Comparison of ENCODE assay signal across 10 cellular contexts in genomic region chr5:133969654-133970324, GRCh38.
DNase-seq lines count a peak whose midpoint lies in the region; ATAC-seq, FAIRE-seq and TF ChIP-seq lines count a peak whose summit lies in the region.
"Had no signal": no experiment of that assay in that cellular context is flagged by ENCODE, and none has a peak within 500 bp of the region (broad histone marks: within the 10 kb centered on the region; RNA-seq: fewer than 3 reads in every experiment).

No MANE protein-coding gene starts in this region.

- no peaks in the 10 kb centered on the region for H3K27me3 Mint-ChIP-seq in T-helper 1 cell treated with Interleukin-12 subunit alpha and Interleukin-12 subunit beta and Interleukin-4 antibody, amounts not matched to agents 30 μg/mL and 1 μg/mL, for 36 hours (ENCODE audit: low read depth)

- H3K4me3 Mint-ChIP-seq in T-helper 1 cell treated with Interleukin-12 subunit alpha and Interleukin-12 subunit beta and Interleukin-4 antibody, amounts not matched to agents 30 μg/mL and 1 μg/mL, for 36 hours, result peak overlapping the region; percentile 60
- H3K4me3 Mint-ChIP-seq in stimulated activated effector memory CD8-positive, alpha-beta T cell treated with anti-CD3 and anti-CD28 coated beads, Interleukin-12 subunit alpha, Interleukin-12 subunit beta, amount 100 ng/mL, for 72 hours, result peak overlapping the region; percentile 99

- TF ChIP-seq POLR2A in H54 (IDR thresholded peaks at IDR 0.05; ENCODE audit: low read depth, low read length), result no peak

- no peaks in the 10 kb centered on the region for H3K9me3 Mint-ChIP-seq in T-helper 1 cell treated with Interleukin-12 subunit alpha and Interleukin-12 subunit beta and Interleukin-4 antibody, amounts not matched to agents 30 μg/mL and 1 μg/mL, for 36 hours
- no peaks in the 10 kb centered on the region for H3K9me3 Mint-ChIP-seq in stimulated activated effector memory CD8-positive, alpha-beta T cell treated with anti-CD3 and anti-CD28 coated beads, Interleukin-12 subunit alpha, Interleukin-12 subunit beta, amount 100 ng/mL, for 72 hours

- H3K27ac Mint-ChIP-seq in T-helper 1 cell treated with Interleukin-12 subunit alpha and Interleukin-12 subunit beta and Interleukin-4 antibody, amounts not matched to agents 30 μg/mL and 1 μg/mL, for 36 hours, result peak overlapping the region; percentile 96
- H3K27ac Mint-ChIP-seq in stimulated activated effector memory CD8-positive, alpha-beta T cell treated with anti-CD3 and anti-CD28 coated beads, Interleukin-12 subunit alpha, Interleukin-12 subunit beta, amount 100 ng/mL, for 72 hours, result peak overlapping the region; percentile 99

- peaks cover 17% of the 10 kb centered on the region for H3K36me3 Mint-ChIP-seq in T-helper 1 cell treated with Interleukin-12 subunit alpha and Interleukin-12 subunit beta and Interleukin-4 antibody, amounts not matched to agents 30 μg/mL and 1 μg/mL, for 36 hours (ENCODE audit: low read depth)
- peaks cover 72% of the 10 kb centered on the region for H3K36me3 Mint-ChIP-seq in stimulated activated effector memory CD8-positive, alpha-beta T cell treated with anti-CD3 and anti-CD28 coated beads, Interleukin-12 subunit alpha, Interleukin-12 subunit beta, amount 100 ng/mL, for 72 hours

- FAIRE-seq in RCC 7860 (lab: Jason Lieb, UNC) (peak; percentile 92), H54 (lab: Jason Lieb, UNC) (no peak)
- FAIRE-seq: H1 had no signal

- peaks cover 21% of the 10 kb centered on the region for H3K4me1 Mint-ChIP-seq in T-helper 1 cell treated with Interleukin-12 subunit alpha and Interleukin-12 subunit beta and Interleukin-4 antibody, amounts not matched to agents 30 μg/mL and 1 μg/mL, for 36 hours (ENCODE audit: low read depth)
- H3K4me1 Mint-ChIP-seq in stimulated activated effector memory CD8-positive, alpha-beta T cell treated with anti-CD3 and anti-CD28 coated beads, Interleukin-12 subunit alpha, Interleukin-12 subunit beta, amount 100 ng/mL, for 72 hours, result peaks cover 34% of the 10 kb centered on the region

- ATAC-seq in stimulated activated effector memory CD8-positive, alpha-beta T cell treated with anti-CD3 and anti-CD28 coated beads, Interleukin-12 subunit alpha, Interleukin-12 subunit beta, amount 100 ng/mL, for 72 hours, result no peak
- no peak for ATAC-seq in activated CD4-positive, CD25-positive, alpha-beta regulatory T cell treated with anti-CD3 and anti-CD28 coated beads, Interleukin-2, amount 50 U/mL, for 24 hours

- no peak for DNase-seq in T-helper 1 cell
- DNase-seq in RCC 7860 (ENCODE audit: low spot score), result peak; percentile 84
- peak; percentile 64 for DNase-seq in fibroblast of peridontal ligament (ENCODE audit: extremely low read depth)
- no peak for DNase-seq in stimulated activated effector memory CD8-positive, alpha-beta T cell treated with anti-CD3 and anti-CD28 coated beads, Interleukin-12 subunit alpha, Interleukin-12 subunit beta, amount 100 ng/mL, for 72 hours (ENCODE audit: low spot score in 2 of 2)
- no peak for DNase-seq in hippocampal formation (lab: John Stamatoyannopoulos, UW)
- no peak for DNase-seq in H54 (ENCODE audit: insufficient read length, low spot score)
- DNase-seq: NCI-H226 had no signal

Comparison
In these comparisons a context has a peak if more than half of its experiments do, and no peak if none do; other contexts are left out.
1. DNase-seq: peak in RCC 7860 (single experiment) and fibroblast of peridontal ligament (single experiment); none in T-helper 1 cell (0 of 5), stimulated activated effector memory CD8-positive, alpha-beta T cell treated with anti-CD3 and anti-CD28 coated beads, Interleukin-12 subunit alpha, Interleukin-12 subunit beta, amount 100 ng/mL, for 72 hours (0 of 2), hippocampal formation (0 of 2) and H54 (single experiment).